In genomic region chr2:168740788-168741187, GRCh38 we compare ENCODE assay signal across 23 cellular contexts.
DNase-seq lines count a peak whose midpoint lies in the region; ATAC-seq, FAIRE-seq and TF ChIP-seq lines count a peak whose summit lies in the region.
"Had no signal": no experiment of that assay in that cellular context is flagged by ENCODE, and none has a peak within 500 bp of the region (broad histone marks: within the 10 kb centered on the region; RNA-seq: fewer than 3 reads in every experiment).

No MANE protein-coding gene starts in this region.

- intact Hi-C loops in CD4-positive, alpha-beta T cell (cut with DNase I, micrococcal nuclease) = no loop called here
- intact Hi-C loops in K562 (cut with micrococcal nuclease) = no loop called here

- no peaks in the 10 kb centered on the region for H3K27me3 ChIP-seq in CD4-positive, alpha-beta T cell (ENCODE audit: control insufficient read depth, insufficient read depth, low read length)
- H3K27me3 ChIP-seq in K562 (ENCODE audit: control insufficient read depth in 2 of 2, insufficient read depth in 2 of 2, low read length in 2 of 2) (no peaks in the 10 kb centered on the region), hepatocyte (no peaks in the 10 kb centered on the region)

- H2AFZ ChIP-seq in K562 (ENCODE audit: low read depth, low read length) (no peak overlapping the region), hepatocyte (no peak overlapping the region)
- H2AFZ ChIP-seq: GM23248 had no signal

- H3K36me3 ChIP-seq in K562 (ENCODE audit: control insufficient read depth, insufficient read depth, low read length) (no peaks in the 10 kb centered on the region; the same call in 2 of the 3 replicates), hepatocyte (replicated peaks; ENCODE audit: insufficient read depth, low read depth) (no peaks in the 10 kb centered on the region)

- FAIRE-seq in K562 (lab: Jason Lieb, UNC) = no peak
- FAIRE-seq: A549, D721Med, GM12878, GM19239, H1 had no signal

- TF ChIP-seq CTCF in CD4-positive, alpha-beta T cell (IDR thresholded peaks at IDR 0.05) = no peak
- no peak for TF ChIP-seq CTCF in K562 (IDR thresholded peaks at IDR 0.05 in 2 of 3, conservative IDR thresholded peaks at IDR 0.05 in 1 of 3; ENCODE audit: insufficient read depth in 2 of 3, low read depth in 1 of 3, low read length in 3 of 3)
- TF ChIP-seq CTCF in hepatocyte (IDR thresholded peaks at IDR 0.05; ENCODE audit: poor library complexity) = no peak
- TF ChIP-seq CTCF in nephron progenitor cell (IDR thresholded peaks at IDR 0.05) = no peak

- H3K4me1 Mint-ChIP-seq in CD4-positive, alpha-beta T cell (ENCODE audit: low read depth) = peaks cover 22% of the 10 kb centered on the region
- no peaks in the 10 kb centered on the region for H3K4me1 Mint-ChIP-seq in nephron progenitor cell

- H3K27ac Mint-ChIP-seq in CD4-positive, alpha-beta T cell = peak overlapping the region; percentile 1
- peak overlapping the region; percentile 70 for H3K27ac Mint-ChIP-seq in nephron progenitor cell

- ATAC-seq in CD4-positive, alpha-beta T cell (ENCODE audit: poor library complexity) = no peak
- peak; percentile 77 for ATAC-seq in K562
- no peak for ATAC-seq in HG02588 (IDR thresholded peaks at IDR 0.05; ENCODE audit: unreplicated experiment)
- ATAC-seq: A549, GM12878 had no signal

- H4K20me1 ChIP-seq in K562 (replicated peaks; ENCODE audit: control insufficient read depth, insufficient read depth, low read length) (no peaks in the 10 kb centered on the region), hepatocyte (ENCODE audit: insufficient read depth, poor library complexity, severe bottlenecking) (no peaks in the 10 kb centered on the region)

- no peaks in the 10 kb centered on the region for H3K9me2 ChIP-seq in hepatocyte (replicated peaks; ENCODE audit: insufficient read depth)

- POLR2A ChIA-PET in CD4-positive, alpha-beta T cell (lab: Charles Lee) = interaction anchor here (0.6 to 0.8 kb wide), 2 partner anchors 10 to 383 kb away, joined by 3 read pairs; no protein-coding TSS in a partner anchor
- POLR2A ChIA-PET in K562 (lab: Yijun Ruan, JAX) = interaction anchor here (0.6 to 1.6 kb wide), 4 partner anchors 10 to 213 kb away, joined by 4 to 8 read pairs (median 4); no protein-coding TSS in a partner anchor

- no peak for DNase-seq in CD4-positive, alpha-beta T cell
- DNase-seq in K562 (ENCODE audit: extremely low read depth in 1 of 4, low spot score in 3 of 4) (peak in 2 of 4 experiments; percentile 23 to 32), hepatocyte (ENCODE audit: low spot score) (no peak), nephron progenitor cell (no peak), NOMO-1 treated with dmso at 0.1 percent for 144 hours (lab: John Stamatoyannopoulos, UW; ENCODE audit: unreplicated experiment) (no peak), NCI-H146 treated with DMSO at 0.1 percent for 48 hours (lab: John Stamatoyannopoulos, UW; ENCODE audit: unreplicated experiment) (no peak)
- DNase-seq: 8988T; ACHN; AML-193; C1 segment of cervical spinal cord; CD8-positive, alpha-beta memory T cell; DMS 273 treated with DMSO at 0.1 percent for 48 hours; DMS79; GDM1; H7; HCEC 1CT had no signal

- no peak overlapping the region for H3K9ac ChIP-seq in K562 (ENCODE audit: insufficient read depth in 1 of 2, low read depth in 2 of 2, low read length in 2 of 2)
- H3K9ac ChIP-seq: GM23248 had no signal

- CTCF ChIA-PET in CD4-positive, alpha-beta T cell (lab: Charles Lee) = no interaction called here
- CTCF ChIA-PET in K562 (lab: Yijun Ruan, JAX; ENCODE audit: low intra/inter-chr PET ratio) = no interaction called here

- no peaks in the 10 kb centered on the region for H3K79me2 ChIP-seq in K562 (ENCODE audit: control insufficient read depth, insufficient read depth, low read length)
- H3K79me2 ChIP-seq in hepatocyte = peaks cover 7% of the 10 kb centered on the region

- H3K4me2 ChIP-seq in K562 (ENCODE audit: insufficient read depth, low read length) (no peak overlapping the region), hepatocyte (no peak overlapping the region)
- H3K4me2 ChIP-seq: A549 had no signal

- TF ChIP-seq EP300 in K562 (IDR thresholded peaks at IDR 0.05; ENCODE audit: low read length) = no peak

- peaks cover 11% of the 10 kb centered on the region for H3K36me3 Mint-ChIP-seq in CD4-positive, alpha-beta T cell (ENCODE audit: low read depth)
- peaks cover 14% of the 10 kb centered on the region for H3K36me3 Mint-ChIP-seq in nephron progenitor cell (ENCODE audit: low read depth)

- H3K27me3 Mint-ChIP-seq in CD4-positive, alpha-beta T cell = no peaks in the 10 kb centered on the region
- H3K27me3 Mint-ChIP-seq in nephron progenitor cell (ENCODE audit: low read depth, poor library complexity) = peaks cover 4% of the 10 kb centered on the region
- H3K27me3 Mint-ChIP-seq: CD8-positive, alpha-beta memory T cell had no signal

- no peak overlapping the region for H3K4me3 Mint-ChIP-seq in CD4-positive, alpha-beta T cell
- no peak overlapping the region for H3K4me3 Mint-ChIP-seq in nephron progenitor cell
- H3K4me3 Mint-ChIP-seq: CD8-positive, alpha-beta memory T cell had no signal

- in situ Hi-C loops in K562 (cut with MboI) = no loop called here

- H3K4me3 ChIP-seq in K562 (no peak overlapping the region), hepatocyte (no peak overlapping the region)
- H3K4me3 ChIP-seq: A549, GM12878, GM23248 had no signal

- TF ChIP-seq RAD21 in K562 (CRISPR knock-in tag; conservative IDR thresholded peaks at IDR 0.05 in 1 of 2, IDR thresholded peaks at IDR 0.05 in 1 of 2) = no peak

- no peaks in the 10 kb centered on the region for H3K9me3 ChIP-seq in CD4-positive, alpha-beta T cell (ENCODE audit: control insufficient read depth, low read length)
- H3K9me3 ChIP-seq in K562 (replicated peaks; ENCODE audit: control insufficient read depth, insufficient read depth, low read depth, low read length) = no peaks in the 10 kb centered on the region
- no peaks in the 10 kb centered on the region for H3K9me3 ChIP-seq in hepatocyte (ENCODE audit: low read depth)
- H3K9me3 ChIP-seq: A549 had no signal

- BruUV-seq in K562 (replicated peaks; lab: Mats Ljungman, UMichigan) = no TSS peak

- TF ChIP-seq POLR2A in K562 (conservative IDR thresholded peaks at IDR 0.05) = no peak

- no peaks in the 10 kb centered on the region for H3K9me3 Mint-ChIP-seq in CD4-positive, alpha-beta T cell
- no peaks in the 10 kb centered on the region for H3K9me3 Mint-ChIP-seq in nephron progenitor cell
- H3K9me3 Mint-ChIP-seq: CD8-positive, alpha-beta memory T cell had no signal

- H3K27ac ChIP-seq in CD4-positive, alpha-beta T cell (ENCODE audit: low read depth, low read length) = no peak overlapping the region
- H3K27ac ChIP-seq in K562 (ENCODE audit: extremely low read depth, low read depth, low read length) = no peak overlapping the region
- peak overlapping the region; percentile 41 for H3K27ac ChIP-seq in hepatocyte
- H3K27ac ChIP-seq: A549, GM23248 had no signal

- WGBS in K562 (ENCODE audit: insufficient coverage, low coverage, missing lambda C conversion rate) = 22% methylated on average over 3 of the region's 3 CpGs
- 66% methylated on average over 3 of the region's 3 CpGs for WGBS in hepatocyte (ENCODE audit: low lambda C conversion rate, missing lambda C conversion rate)

- H3K4me1 ChIP-seq in K562 (replicated peaks in 1 of 2; ENCODE audit: control insufficient read depth in 2 of 2, insufficient read depth in 2 of 2, low read length in 2 of 2) (peaks cover 0 to 6% of the 10 kb centered on the region in 2 experiments; a peak in 2 of 5 replicates), hepatocyte (ENCODE audit: insufficient read depth) (peaks cover 3% of the 10 kb centered on the region)
- H3K4me1 ChIP-seq: A549 had no signal

- H3K9me1 ChIP-seq in K562 (ENCODE audit: control insufficient read depth, insufficient read depth, low read length) = no peaks in the 10 kb centered on the region

TF ChIP-seq in K562, 482 proteins besides CTCF, POLR2A, EP300 and RAD21 (continues in another document):
- TF ChIP-seq ELF4 (CRISPR knock-in tag; IDR thresholded peaks at IDR 0.05) = no peak
- TF ChIP-seq ZBTB34 (CRISPR knock-in tag; IDR thresholded peaks at IDR 0.05) = no peak
- 0 out of 2 replicates have a peak, but pooled peaks have one; percentile 19 for TF ChIP-seq DPF2 (IDR thresholded peaks at IDR 0.05)
- no peak for TF ChIP-seq TRIM24 (IDR thresholded peaks at IDR 0.05)
- TF ChIP-seq POU5F1 (IDR thresholded peaks at IDR 0.05; ENCODE audit: borderline replicate concordance, low read depth, low read length, partially characterized antibody) = no peak
- TF ChIP-seq SMAD1 (IDR thresholded peaks at IDR 0.05; ENCODE audit: low read depth, low read length, partially characterized antibody) = no peak
- TF ChIP-seq CEBPG (CRISPR knock-in tag; IDR thresholded peaks at IDR 0.05) = no peak
- no peak for TF ChIP-seq CEBPG (tag; conservative IDR thresholded peaks at IDR 0.05 in 1 of 2, IDR thresholded peaks at IDR 0.05 in 1 of 2)
- TF ChIP-seq PHB (CRISPR knock-in tag; IDR thresholded peaks at IDR 0.05) = no peak
- no peak for TF ChIP-seq ZNF41 (CRISPR knock-in tag; conservative IDR thresholded peaks at IDR 0.05)
- TF ChIP-seq MAZ (CRISPR knock-in tag; conservative IDR thresholded peaks at IDR 0.05 in 1 of 2, IDR thresholded peaks at IDR 0.05 in 1 of 2) = no peak
- no peak for TF ChIP-seq ZNF655 (CRISPR knock-in tag; IDR thresholded peaks at IDR 0.05)
- TF ChIP-seq C11orf30 (IDR thresholded peaks at IDR 0.05; ENCODE audit: low read depth) = peak; percentile 61
- TF ChIP-seq PYGO2 (tag; IDR thresholded peaks at IDR 0.05) = no peak
